ENCODE assay signal across 8 cellular contexts in the genomic region with DNA sequence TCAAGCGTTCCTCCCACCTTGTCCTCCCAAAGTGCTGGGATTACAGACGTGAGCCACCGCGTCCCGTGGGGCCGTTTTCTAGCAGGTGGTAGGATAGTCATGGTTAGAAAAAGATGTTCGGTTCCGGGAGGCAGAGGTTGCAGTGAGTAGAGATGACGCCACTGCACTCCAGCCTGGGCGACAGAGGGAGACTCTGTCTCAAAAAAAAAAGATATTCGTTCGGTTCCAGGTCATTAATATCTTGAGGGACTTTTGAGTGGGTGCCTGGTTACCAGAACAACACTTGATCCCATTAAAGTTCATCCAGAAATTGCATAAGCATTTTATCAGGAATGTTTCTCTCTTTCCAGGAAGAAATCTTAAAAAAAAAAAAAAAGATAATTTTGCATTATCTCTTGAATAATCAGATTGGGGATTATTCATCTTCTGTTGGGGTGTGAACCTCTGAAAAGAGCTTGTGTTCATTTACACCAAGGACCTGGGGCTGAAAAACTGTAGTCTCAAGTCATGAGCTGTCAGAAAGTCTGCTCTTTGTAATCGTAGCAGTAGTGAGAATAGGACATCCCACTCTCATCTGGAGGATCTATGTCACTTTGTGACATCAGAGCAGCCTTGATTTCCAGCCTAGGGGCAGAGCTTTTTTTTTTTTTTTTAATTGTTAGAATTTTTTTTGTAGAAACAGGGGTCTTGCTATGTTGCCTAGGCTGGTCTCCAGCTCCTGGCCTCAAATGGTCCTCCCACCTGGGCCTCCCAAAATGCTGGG. TPM values are rescaled to one million over a fixed set of nuclear protein-coding genes. Genes with fewer than 3 reads are reported as not detected.
A peak's percentile ranks its signal among the peaks of the same experiment; 100 is the strongest.
DNase-seq lines count a peak whose midpoint lies in the region; ATAC-seq, FAIRE-seq and TF ChIP-seq lines count a peak whose summit lies in the region.

No MANE protein-coding gene starts in this region.

- FAIRE-seq in GM12891 (lab: Jason Lieb, UNC) = no peak

- H3K4me1 Mint-ChIP-seq in progenitor cell of endocrine pancreas (ENCODE audit: low read depth) = peaks cover 20% of the 10 kb centered on the region

- TF ChIP-seq POLR2A in GM12891 (IDR thresholded peaks at IDR 0.05; ENCODE audit: low read depth, low read length) = no peak

- peaks cover 21 to 28% of the 10 kb centered on the region in 2 donors for H3K4me1 ChIP-seq in duodenal mucosa (ENCODE audit: control insufficient read depth in 1 of 2, insufficient read depth in 2 of 2, low read length in 2 of 2)

- H3K9me3 Mint-ChIP-seq in progenitor cell of endocrine pancreas (ENCODE audit: low read depth) = no peaks in the 10 kb centered on the region

- TF ChIP-seq CTCF in progenitor cell of endocrine pancreas (IDR thresholded peaks at IDR 0.05; ENCODE audit: unreplicated experiment) = no peak

- H3K27ac ChIP-seq in duodenal mucosa (ENCODE audit: low read depth, low read length) = peak overlapping the region; percentile 10

- ATAC-seq in GM21447 (IDR thresholded peaks at IDR 0.05; ENCODE audit: unreplicated experiment) = no peak
- ATAC-seq in GM19351 (IDR thresholded peaks at IDR 0.05; ENCODE audit: unreplicated experiment) = no peak

- H3K27ac Mint-ChIP-seq in progenitor cell of endocrine pancreas = no peak overlapping the region

- peak overlapping the region; percentile 40 for H3K4me3 Mint-ChIP-seq in progenitor cell of endocrine pancreas (ENCODE audit: low read depth)

- no peaks in the 10 kb centered on the region for H3K36me3 Mint-ChIP-seq in progenitor cell of endocrine pancreas (ENCODE audit: insufficient read depth)

- H3K27me3 Mint-ChIP-seq in progenitor cell of endocrine pancreas = peaks cover 2% of the 10 kb centered on the region

- H3K36me3 ChIP-seq in duodenal mucosa (ENCODE audit: control insufficient read depth in 1 of 2, insufficient read depth in 2 of 2, low read length in 2 of 2) = peaks cover 0 to 1% of the 10 kb centered on the region in 2 donors

- no peaks in the 10 kb centered on the region for H3K27me3 ChIP-seq in duodenal mucosa (ENCODE audit: control insufficient read depth in 1 of 2, insufficient read depth in 2 of 2, low read length in 2 of 2)

- DNase-seq in Daoy (ENCODE audit: low read depth) (peak; percentile 53), NCI-H2171 treated with DMSO at 0.1 percent for 48 hours (lab: John Stamatoyannopoulos, UW) (peak; percentile 49), progenitor cell of endocrine pancreas (ENCODE audit: low spot score, unreplicated experiment) (no peak), AG08395 (ENCODE audit: low spot score) (no peak), GM12891 (ENCODE audit: insufficient read length, low spot score) (no peak)

- no peak overlapping the region for H3K9ac ChIP-seq in duodenal mucosa (ENCODE audit: low read depth in 1 of 2, low read length in 2 of 2)

- H3K4me3 ChIP-seq in duodenal mucosa (ENCODE audit: low read depth in 1 of 2, low read length in 2 of 2) = peak overlapping the region; percentile 8 to 91

- no peaks in the 10 kb centered on the region for H3K9me3 ChIP-seq in duodenal mucosa (ENCODE audit: control insufficient read depth in 1 of 2, low read length in 2 of 2)

TF ChIP-seq in GM12891, 5 proteins besides CTCF, POLR2A, EP300 and RAD21:
- TF ChIP-seq TAF1 (IDR thresholded peaks at IDR 0.05; ENCODE audit: low read depth, low read length) (no peak), POU2F2 (IDR thresholded peaks at IDR 0.05; ENCODE audit: low read depth, low read length) (no peak), POLR2AphosphoS5 (IDR thresholded peaks at IDR 0.05; ENCODE audit: low read depth, low read length) (no peak), SPI1 (IDR thresholded peaks at IDR 0.05; ENCODE audit: low read depth, low read length) (no peak), PAX5 (IDR thresholded peaks at IDR 0.05; ENCODE audit: insufficient read depth, low read length, severe bottlenecking) (no peak)

RNA-seq across cellular contexts. Expression of a gene that starts 1.0 kb away (rescaled TPM):
- 17.9 and 29.7 TPM in 2 replicates for total RNA-seq in Daoy (2014; rRNA removed; shearing (Covaris generic))
- 24.4 and 28.0 TPM in 2 replicates for total RNA-seq in progenitor cell of endocrine pancreas
- polyA plus RNA-seq in GM12891 (2012; ENCODE audit: low read depth, missing spikeins) = 91.9 TPM

RNA-seq across cellular contexts. Expression of a gene that starts 4.9 kb away (rescaled TPM):
- not detected in 2 replicates for total RNA-seq in Daoy (2014; rRNA removed; shearing (Covaris generic))
- 0.60 and 0.74 TPM in 2 replicates for total RNA-seq in progenitor cell of endocrine pancreas
- 1.8 TPM for polyA plus RNA-seq in GM12891 (2012; ENCODE audit: low read depth, missing spikeins)

RNA-seq across cellular contexts. Expression of a gene that starts 23.5 kb away (rescaled TPM):
- total RNA-seq in Daoy (2014; rRNA removed; shearing (Covaris generic)) = 7.8 and 17.6 TPM in 2 replicates
- 20.3 and 23.4 TPM in 2 replicates for total RNA-seq in progenitor cell of endocrine pancreas
- polyA plus RNA-seq in GM12891 (2012; ENCODE audit: low read depth, missing spikeins) = 13.1 TPM

RNA-seq across cellular contexts. Expression of a gene that starts 47.3 kb away (rescaled TPM):
- total RNA-seq in Daoy (2014; rRNA removed; shearing (Covaris generic)) = 40.1 and 42.7 TPM in 2 replicates
- 69.8 and 70.7 TPM in 2 replicates for total RNA-seq in progenitor cell of endocrine pancreas
- 27.6 TPM for polyA plus RNA-seq in GM12891 (2012; ENCODE audit: low read depth, missing spikeins)

RNA-seq across cellular contexts. Expression of a gene that starts 47.6 kb away (rescaled TPM):
- 0.11 and 0.12 TPM in 2 replicates for total RNA-seq in Daoy (2014; rRNA removed; shearing (Covaris generic))
- 6.3 and 7.7 TPM in 2 replicates for total RNA-seq in progenitor cell of endocrine pancreas
- 12.7 TPM for polyA plus RNA-seq in GM12891 (2012; ENCODE audit: low read depth, missing spikeins)

Comparison
In these comparisons a context has a peak if more than half of its experiments do, and no peak if none do; other contexts are left out.
1. DNase-seq: peak in Daoy (single experiment) and NCI-H2171 treated with DMSO at 0.1 percent for 48 hours (single experiment); none in progenitor cell of endocrine pancreas (single experiment), AG08395 (single experiment) and GM12891 (single experiment).